6 cellular contexts compared by ENCODE assay signal in the genomic region with DNA sequence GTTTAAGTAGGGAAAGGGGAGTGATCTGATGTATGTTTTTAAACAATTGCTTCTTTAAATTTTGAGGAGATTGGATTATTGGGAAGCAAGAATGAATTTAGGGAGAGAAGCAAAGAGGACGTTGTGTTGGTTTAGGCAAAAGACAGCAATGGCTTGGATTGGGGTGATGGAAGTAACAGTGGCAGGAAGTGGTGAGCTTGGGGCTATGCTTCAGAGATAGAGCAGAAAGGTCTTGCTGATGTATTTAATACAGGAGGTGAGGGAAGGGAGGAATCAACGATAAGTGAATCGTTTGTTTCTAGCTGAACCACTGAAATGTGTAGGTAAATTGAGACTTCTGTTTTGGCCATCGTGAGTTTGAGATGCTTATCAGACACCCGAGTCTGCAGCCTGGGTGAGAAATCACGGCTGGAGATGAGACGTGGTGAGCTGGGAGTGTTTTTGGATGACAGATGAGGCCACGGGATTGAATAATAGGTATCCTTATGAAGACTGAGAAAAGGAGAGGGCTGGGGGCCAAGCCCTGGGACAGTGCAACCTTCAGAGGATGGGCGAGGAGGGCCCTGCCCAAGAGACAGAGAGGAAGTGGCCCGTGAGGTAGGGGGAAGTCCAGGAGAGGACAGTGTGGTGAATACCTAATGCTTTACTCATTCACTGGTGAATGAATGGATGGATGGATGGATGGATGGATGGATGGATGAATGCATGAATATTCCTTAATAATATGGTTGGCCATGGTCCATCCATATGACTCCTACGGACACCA.
DNase-seq lines count a peak whose midpoint lies in the region; ATAC-seq, FAIRE-seq and TF ChIP-seq lines count a peak whose summit lies in the region.
"Not testable (repeated sequence)": the region's sequence is repeated elsewhere in the genome, so short reads cannot be mapped to it uniquely, and the experiment has no call there.

No MANE protein-coding gene starts in this region.

- H3K36me3 ChIP-seq in GM12878 (ENCODE audit: control insufficient read depth in 2 of 2, insufficient read depth in 2 of 2, low read length in 1 of 2); mucosa of descending colon (ENCODE audit: low read depth): not testable (repeated sequence)

- TF ChIP-seq POLR2A in GM12878 (IDR thresholded peaks at IDR 0.05; ENCODE audit: low read depth, low read length): not testable (repeated sequence)

- ATAC-seq in CD4-positive, alpha-beta T cell (ENCODE audit: poor library complexity): peak; percentile 69
- ATAC-seq in T-helper 17 cell (peak; percentile 68), GM12878 (peak; percentile 50), mucosa of descending colon (peak; percentile 33), natural killer cell (peak in 2 of 3 donors; percentile 47 to 59)
- peak; percentile 85 for ATAC-seq in activated CD8-positive, alpha-beta memory T cell treated with anti-CD3 and anti-CD28 coated beads, Interleukin-2, amount 10 ng/mL, durations not matched to agents 7 days and 5 days

- TF ChIP-seq EP300 in GM12878 (IDR thresholded peaks at IDR 0.05; ENCODE audit: borderline replicate concordance in 1 of 2, control insufficient read depth in 1 of 2, low read depth in 2 of 2, low read length in 2 of 2): not testable (repeated sequence)

- SMC1A ChIA-PET in GM12878 (lab: Charles Lee; ENCODE audit: uncharacterized antibody, unreplicated experiment): not testable (repeated sequence)

- H3K4me1 ChIP-seq in GM12878 (ENCODE audit: control insufficient read depth, insufficient read depth, low read length); mucosa of descending colon (ENCODE audit: low read depth): not testable (repeated sequence)

- H3K27ac ChIP-seq in CD4-positive, alpha-beta T cell (ENCODE audit: low read depth, low read length); GM12878 (ENCODE audit: control insufficient read depth, insufficient read depth): not testable (repeated sequence)

- H4K20me1 ChIP-seq in GM12878 (ENCODE audit: control insufficient read depth, insufficient read depth): not testable (repeated sequence)

- not testable (repeated sequence) for H3K9ac ChIP-seq in GM12878 (ENCODE audit: control insufficient read depth, insufficient read depth, low read length)

- not testable (repeated sequence) for H3K79me2 ChIP-seq in GM12878 (ENCODE audit: control insufficient read depth, insufficient read depth, low read length)

- not testable (repeated sequence) for H3K4me3 ChIP-seq in GM12878, mucosa of descending colon

- in situ Hi-C loops in GM12878 (cut with MboI): not testable (repeated sequence)

- not testable (repeated sequence) for H3K9me3 ChIP-seq in CD4-positive, alpha-beta T cell (ENCODE audit: control insufficient read depth, low read length); T-helper 17 cell (ENCODE audit: control insufficient read depth, low read length, poor library complexity, severe bottlenecking); GM12878 (replicated peaks; ENCODE audit: control insufficient read depth, insufficient read depth, low read length); mucosa of descending colon

- DNase-seq in CD4-positive, alpha-beta T cell; T-helper 17 cell; activated CD8-positive, alpha-beta memory T cell treated with anti-CD3 and anti-CD28 coated beads, Interleukin-2, amount 10 ng/mL, durations not matched to agents 7 days and 5 days; GM12878 (ENCODE audit: low read depth, low spot score); mucosa of descending colon; natural killer cell: not testable (repeated sequence)

- H3K9me3 Mint-ChIP-seq in CD4-positive, alpha-beta T cell; activated CD8-positive, alpha-beta memory T cell treated with anti-CD3 and anti-CD28 coated beads, Interleukin-2, amount 10 ng/mL, durations not matched to agents 7 days and 5 days (ENCODE audit: low read depth); natural killer cell: not testable (repeated sequence)

- not testable (repeated sequence) for H3K4me3 Mint-ChIP-seq in CD4-positive, alpha-beta T cell; T-helper 17 cell; activated CD8-positive, alpha-beta memory T cell treated with anti-CD3 and anti-CD28 coated beads, Interleukin-2, amount 10 ng/mL, durations not matched to agents 7 days and 5 days; natural killer cell

- H3K4me2 ChIP-seq in GM12878 (ENCODE audit: control insufficient read depth, insufficient read depth): not testable (repeated sequence)

- RAD21 ChIA-PET in GM12878 (lab: Charles Lee; ENCODE audit: unreplicated experiment): not testable (repeated sequence)

- H2AFZ ChIP-seq in GM12878 (ENCODE audit: control insufficient read depth, low read depth, low read length): not testable (repeated sequence)

- not testable (repeated sequence) for H3K4me1 Mint-ChIP-seq in CD4-positive, alpha-beta T cell (ENCODE audit: low read depth); T-helper 17 cell; activated CD8-positive, alpha-beta memory T cell treated with anti-CD3 and anti-CD28 coated beads, Interleukin-2, amount 10 ng/mL, durations not matched to agents 7 days and 5 days; natural killer cell

- no CpG with 5 or more reads among the region's 11 CpGs for WGBS in GM12878 (ENCODE audit: insufficient coverage, insufficient replicate concordance, low lambda C conversion rate, missing lambda C conversion rate)

- not testable (repeated sequence) for BruUV-seq in GM12878 (replicated peaks; lab: Mats Ljungman, UMichigan)

- POLR2A ChIA-PET in CD4-positive, alpha-beta T cell (lab: Charles Lee); GM12878 (lab: Charles Lee): not testable (repeated sequence)

- TF ChIP-seq RAD21 in GM12878 (IDR thresholded peaks at IDR 0.05; ENCODE audit: insufficient read depth, low read depth, low read length): not testable (repeated sequence)

- not testable (repeated sequence) for TF ChIP-seq CTCF in CD4-positive, alpha-beta T cell (IDR thresholded peaks at IDR 0.05); GM12878 (IDR thresholded peaks at IDR 0.05 in 2 of 3, conservative IDR thresholded peaks at IDR 0.05 in 1 of 3; ENCODE audit: control insufficient read depth in 2 of 3, extremely low read depth in 1 of 3, insufficient read depth in 1 of 3, low read depth in 3 of 3, low read length in 3 of 3); mucosa of descending colon (IDR thresholded peaks at IDR 0.05); natural killer cell (IDR thresholded peaks at IDR 0.05)

- FAIRE-seq in GM12878 (lab: Jason Lieb, UNC): not testable (repeated sequence)

- intact Hi-C loops in CD4-positive, alpha-beta T cell (cut with DNase I, micrococcal nuclease); GM12878 (cut with micrococcal nuclease; ENCODE audit: unreplicated experiment); mucosa of descending colon (cut with DNase I, micrococcal nuclease); natural killer cell (cut with micrococcal nuclease): not testable (repeated sequence)

- not testable (repeated sequence) for H3K27me3 Mint-ChIP-seq in CD4-positive, alpha-beta T cell; T-helper 17 cell; activated CD8-positive, alpha-beta memory T cell treated with anti-CD3 and anti-CD28 coated beads, Interleukin-2, amount 10 ng/mL, durations not matched to agents 7 days and 5 days; natural killer cell (ENCODE audit: low read depth in 2 of 2)

- CTCF ChIA-PET in CD4-positive, alpha-beta T cell (lab: Charles Lee); activated CD8-positive, alpha-beta memory T cell treated with anti-CD3 and anti-CD28 coated beads, Interleukin-2, amount 10 ng/mL, durations not matched to agents 7 days and 5 days (lab: Charles Lee); GM12878 (lab: Yijun Ruan, JAX): not testable (repeated sequence)

- H3K36me3 Mint-ChIP-seq in CD4-positive, alpha-beta T cell (ENCODE audit: low read depth); T-helper 17 cell (ENCODE audit: low read depth); activated CD8-positive, alpha-beta memory T cell treated with anti-CD3 and anti-CD28 coated beads, Interleukin-2, amount 10 ng/mL, durations not matched to agents 7 days and 5 days; natural killer cell: not testable (repeated sequence)

- not testable (repeated sequence) for H3K27me3 ChIP-seq in CD4-positive, alpha-beta T cell (ENCODE audit: control insufficient read depth, insufficient read depth, low read length); GM12878 (replicated peaks in 1 of 2; ENCODE audit: control insufficient read depth in 2 of 2, insufficient read depth in 2 of 2, low read length in 1 of 2)

- H3K27ac Mint-ChIP-seq in CD4-positive, alpha-beta T cell; T-helper 17 cell; activated CD8-positive, alpha-beta memory T cell treated with anti-CD3 and anti-CD28 coated beads, Interleukin-2, amount 10 ng/mL, durations not matched to agents 7 days and 5 days; natural killer cell: not testable (repeated sequence)

Comparison
In these comparisons a context has a peak if more than half of its experiments do, and no peak if none do; other contexts are left out.
1. ATAC-seq: peak in every context shown above with its lines; median percentile 85 in activated CD8-positive, alpha-beta memory T cell treated with anti-CD3 and anti-CD28 coated beads, Interleukin-2, amount 10 ng/mL, durations not matched to agents 7 days and 5 days; 69 in CD4-positive, alpha-beta T cell; 68 in T-helper 17 cell; 53 in natural killer cell; 50 in GM12878; 33 in mucosa of descending colon.